ENCODE assay signal across 17 cellular contexts in genomic region chr11:92834296-92835020, GRCh38.
DNase-seq lines count a peak whose midpoint lies in the region; ATAC-seq, FAIRE-seq and TF ChIP-seq lines count a peak whose summit lies in the region.
"Had no signal": no experiment of that assay in that cellular context is flagged by ENCODE, and none has a peak within 500 bp of the region (broad histone marks: within the 10 kb centered on the region; RNA-seq: fewer than 3 reads in every experiment).

No MANE protein-coding gene starts in this region.

- H2AFZ ChIP-seq in SK-N-SH (ENCODE audit: low read depth) (no peak overlapping the region), IMR-90 (replicated peaks; ENCODE audit: low read length, poor library complexity) (no peak overlapping the region), astrocyte (ENCODE audit: low read depth, low read length) (no peak overlapping the region), fibroblast of lung (ENCODE audit: low read length) (no peak overlapping the region)
- H2AFZ ChIP-seq: GM23248 had no signal

- WGBS in SK-N-SH (ENCODE audit: low lambda C conversion rate) = 22% methylated on average over 3 of the region's 3 CpGs
- WGBS in IMR-90 (ENCODE audit: extremely low coverage in 2 of 2, insufficient read length in 1 of 2), 2 experiments = no CpG with 5 or more reads among the region's 3 CpGs

- no peak overlapping the region for H2BK5ac ChIP-seq in IMR-90 (ENCODE audit: low read depth, low read length, poor library complexity, severe bottlenecking)

- no peak overlapping the region for H3K27ac Mint-ChIP-seq in astrocyte (ENCODE audit: unreplicated experiment)
- H3K27ac Mint-ChIP-seq: CD4-positive, CD25-positive, alpha-beta regulatory T cell had no signal

- no peak overlapping the region for H3K23ac ChIP-seq in IMR-90 (ENCODE audit: low read depth, low read length)

- no peak overlapping the region for H3K4me3 Mint-ChIP-seq in astrocyte (ENCODE audit: unreplicated experiment)
- H3K4me3 Mint-ChIP-seq: CD4-positive, CD25-positive, alpha-beta regulatory T cell had no signal

- peaks cover 8% of the 10 kb centered on the region for H3K4me1 Mint-ChIP-seq in astrocyte (ENCODE audit: low read depth, unreplicated experiment)
- H3K4me1 Mint-ChIP-seq: CD4-positive, CD25-positive, alpha-beta regulatory T cell had no signal

- POLR2A ChIA-PET in SK-N-SH (lab: Yijun Ruan, JAX) (no interaction called here), IMR-90 (lab: Charles Lee; ENCODE audit: unreplicated experiment) (no interaction called here)

- no peak overlapping the region for H3K9ac ChIP-seq in SK-N-SH
- no peak overlapping the region for H3K9ac ChIP-seq in IMR-90 (ENCODE audit: low read depth, low read length)
- H3K9ac ChIP-seq in astrocyte (ENCODE audit: low read length) = no peak overlapping the region
- H3K9ac ChIP-seq in fibroblast of lung (ENCODE audit: insufficient read depth, low read length) = no peak overlapping the region
- H3K9ac ChIP-seq: BLaER1, GM23248 had no signal

- TF ChIP-seq EP300 in SK-N-SH (IDR thresholded peaks at IDR 0.05; ENCODE audit: borderline replicate concordance in 1 of 2, low read depth in 1 of 2, low read length in 1 of 2) = no peak

- H2AK9ac ChIP-seq in IMR-90 (replicated peaks; ENCODE audit: low read depth, low read length, poor library complexity) = no peak overlapping the region

- FAIRE-seq in astrocyte (lab: Jason Lieb, UNC) = peak; percentile 9
- FAIRE-seq: GM12878, H54 had no signal

- DNase-seq in SK-N-SH (no peak), IMR-90 (no peak), astrocyte (ENCODE audit: low read depth) (no peak), fibroblast of lung (ENCODE audit: low read depth in 2 of 2) (no peak), HuH-7.5 (ENCODE audit: low spot score) (no peak), C1 segment of cervical spinal cord (lab: John Stamatoyannopoulos, UW) (no peak)
- no peak for DNase-seq in stimulated activated naive CD8-positive, alpha-beta T cell treated with anti-CD3 and anti-CD28 coated beads, Interleukin-15, Interleukin-2, amounts not matched to agents 100 U/mL and 50 U/mL, for 24 hours
- DNase-seq: 8988T; AML-193; CD4-positive, CD25-positive, alpha-beta regulatory T cell; DMS53; GM23248 had no signal

- H4K20me1 ChIP-seq in SK-N-SH (ENCODE audit: insufficient read depth) (no peaks in the 10 kb centered on the region), IMR-90 (ENCODE audit: insufficient read depth, low read length) (no peaks in the 10 kb centered on the region), astrocyte (ENCODE audit: insufficient read depth, low read length) (no peaks in the 10 kb centered on the region), fibroblast of lung (ENCODE audit: control insufficient read depth, extremely low read depth, insufficient read depth, low read length) (no peaks in the 10 kb centered on the region)
- H4K20me1 ChIP-seq: BLaER1 had no signal

- no peak overlapping the region for H3K56ac ChIP-seq in IMR-90 (ENCODE audit: extremely low read depth, insufficient read depth, low read length)

- H3K27me3 ChIP-seq in SK-N-SH (ENCODE audit: insufficient read depth) (no peaks in the 10 kb centered on the region), IMR-90 (ENCODE audit: control insufficient read depth, insufficient read depth, low read length) (no peaks in the 10 kb centered on the region; the same call in 1 of the 2 replicates), astrocyte (ENCODE audit: insufficient read depth, low read length) (no peaks in the 10 kb centered on the region), fibroblast of lung (ENCODE audit: control insufficient read depth, insufficient read depth, low read length) (no peaks in the 10 kb centered on the region)
- H3K27me3 ChIP-seq: BLaER1 had no signal

- no TSS peak for BruUV-seq in IMR-90 (replicated peaks; lab: Mats Ljungman, UMichigan)

- H4K5ac ChIP-seq in IMR-90 (ENCODE audit: low read depth, low read length) = no peak overlapping the region

- H3K79me1 ChIP-seq in IMR-90 (ENCODE audit: low read depth in 1 of 2, low read length in 2 of 2) = no peaks in the 10 kb centered on the region

- H3K4ac ChIP-seq in IMR-90 (ENCODE audit: low read depth, low read length) = no peak overlapping the region

- no peak overlapping the region for H2AK5ac ChIP-seq in IMR-90 (ENCODE audit: low read depth, low read length)

- TF ChIP-seq CTCF in SK-N-SH (IDR thresholded peaks at IDR 0.05) = no peak
- no peak for TF ChIP-seq CTCF in IMR-90 (conservative IDR thresholded peaks at IDR 0.05; ENCODE audit: low read depth, low read length)
- TF ChIP-seq CTCF in astrocyte (IDR thresholded peaks at IDR 0.05; ENCODE audit: insufficient read depth, low read depth, low read length) = no peak
- no peak for TF ChIP-seq CTCF in fibroblast of lung (conservative IDR thresholded peaks at IDR 0.05 in 1 of 2, IDR thresholded peaks at IDR 0.05 in 1 of 2; ENCODE audit: low read depth in 1 of 2, low read length in 2 of 2)

- TF ChIP-seq RAD21 in SK-N-SH (IDR thresholded peaks at IDR 0.05; ENCODE audit: low read length) (no peak), IMR-90 (IDR thresholded peaks at IDR 0.05; ENCODE audit: low read length) (no peak)

- no peak overlapping the region for H4K8ac ChIP-seq in IMR-90 (ENCODE audit: low read depth in 2 of 2, low read length in 2 of 2)

- H4K91ac ChIP-seq in IMR-90 (ENCODE audit: insufficient read depth, low read depth, low read length) = no peak overlapping the region

- TF ChIP-seq POLR2A in IMR-90 (IDR thresholded peaks at IDR 0.05; ENCODE audit: low read depth, low read length) = no peak

- H3K9me1 ChIP-seq in IMR-90 (ENCODE audit: insufficient read depth, low read length) = no peaks in the 10 kb centered on the region

- H3K4me1 ChIP-seq in SK-N-SH (ENCODE audit: control insufficient read depth in 1 of 2, insufficient read depth in 2 of 2, low read depth in 1 of 2, low read length in 1 of 2) (peaks cover 0 to 12% of the 10 kb centered on the region in 2 experiments; a peak in 2 of 4 replicates), IMR-90 (ENCODE audit: control insufficient read depth, insufficient read depth, low read length) (no peaks in the 10 kb centered on the region), astrocyte (ENCODE audit: insufficient read depth, low read length) (no peaks in the 10 kb centered on the region), fibroblast of lung (ENCODE audit: control insufficient read depth, extremely low read depth, insufficient read depth, low read length) (no peaks in the 10 kb centered on the region)
- H3K4me1 ChIP-seq: BLaER1 had no signal

- H3K27ac ChIP-seq in SK-N-SH (ENCODE audit: low read depth in 2 of 2, low read length in 1 of 2) = no peak overlapping the region
- no peak overlapping the region for H3K27ac ChIP-seq in IMR-90 (ENCODE audit: insufficient read depth, low read length)
- no peak overlapping the region for H3K27ac ChIP-seq in astrocyte (ENCODE audit: low read depth, low read length)
- no peak overlapping the region for H3K27ac ChIP-seq in fibroblast of lung (ENCODE audit: insufficient read depth, low read length)
- H3K27ac ChIP-seq: BLaER1, GM23248 had no signal

- H3F3A ChIP-seq in SK-N-SH (replicated peaks; ENCODE audit: insufficient read depth) = no peaks in the 10 kb centered on the region

- no peak overlapping the region for H2BK15ac ChIP-seq in IMR-90 (ENCODE audit: low read depth, low read length)

- H3K4me3 ChIP-seq in SK-N-SH (ENCODE audit: low read depth in 2 of 2, low read length in 1 of 2) = no peak overlapping the region
- no peak overlapping the region for H3K4me3 ChIP-seq in IMR-90 (ENCODE audit: insufficient read depth, low read depth, low read length)
- no peak overlapping the region for H3K4me3 ChIP-seq in astrocyte (ENCODE audit: insufficient read depth, low read depth, low read length)
- H3K4me3 ChIP-seq in fibroblast of lung (replicated peaks in 1 of 4; ENCODE audit: control extremely low read depth in 1 of 4, insufficient read depth in 1 of 4, low read depth in 3 of 4, low read length in 4 of 4) = no peak overlapping the region
- H3K4me3 ChIP-seq: BLaER1, GM12878, GM23248 had no signal

- in situ Hi-C loops in IMR-90 (cut with MboI; ENCODE audit: low sequenced_read_pairs) = no loop called here

- H3K36me3 ChIP-seq in SK-N-SH (replicated peaks in 1 of 2; ENCODE audit: control insufficient read depth in 1 of 2, insufficient read depth in 2 of 2, low read length in 1 of 2) (no peaks in the 10 kb centered on the region), IMR-90 (ENCODE audit: control insufficient read depth, insufficient read depth, low read length) (no peaks in the 10 kb centered on the region), astrocyte (ENCODE audit: insufficient read depth, low read length) (no peaks in the 10 kb centered on the region), fibroblast of lung (ENCODE audit: control insufficient read depth, insufficient read depth, low read length) (no peaks in the 10 kb centered on the region)
- H3K36me3 ChIP-seq: BLaER1 had no signal

- no peaks in the 10 kb centered on the region for H3K9me3 ChIP-seq in SK-N-SH
- no peaks in the 10 kb centered on the region for H3K9me3 ChIP-seq in IMR-90 (ENCODE audit: control insufficient read depth, insufficient read depth, low read length)
- H3K9me3 ChIP-seq in astrocyte (ENCODE audit: insufficient read depth, low read depth, low read length) = no peaks in the 10 kb centered on the region
- no peaks in the 10 kb centered on the region for H3K9me3 ChIP-seq in fibroblast of lung (ENCODE audit: control insufficient read depth, insufficient read depth, low read depth, low read length)
- H3K9me3 ChIP-seq: BLaER1 had no signal

- no peak for ATAC-seq in SK-N-SH treated with all-trans-retinoic acid at 6 μM for 48 hours
- no peak for ATAC-seq in IMR-90 (ENCODE audit: low read depth)
- ATAC-seq in stimulated activated naive CD8-positive, alpha-beta T cell treated with anti-CD3 and anti-CD28 coated beads, Interleukin-15, Interleukin-2, amounts not matched to agents 100 U/mL and 50 U/mL, for 24 hours = no peak
- ATAC-seq: GM12878, HCT116 had no signal

- H3K9me2 ChIP-seq in SK-N-SH = no peaks in the 10 kb centered on the region

- no peak overlapping the region for H2BK20ac ChIP-seq in IMR-90 (ENCODE audit: low read depth, low read length)

- dilution Hi-C loops in IMR-90 (cut with HindIII; ENCODE audit: low sequenced_read_pairs, unreplicated experiment) = no loop called here

- no peak overlapping the region for H3K18ac ChIP-seq in IMR-90 (ENCODE audit: low read depth, low read length)

- no peak overlapping the region for H3K14ac ChIP-seq in IMR-90 (replicated peaks; ENCODE audit: low read depth, low read length)

- no peak overlapping the region for H3K4me2 ChIP-seq in SK-N-SH
- H3K4me2 ChIP-seq in IMR-90 (ENCODE audit: low read depth, low read length) = no peak overlapping the region
- no peak overlapping the region for H3K4me2 ChIP-seq in astrocyte (ENCODE audit: low read length)
- peak overlapping the region; percentile 8 for H3K4me2 ChIP-seq in fibroblast of lung (ENCODE audit: extremely low read depth, insufficient read depth, low read length)
- H3K4me2 ChIP-seq: BLaER1 had no signal

- H3K36me3 Mint-ChIP-seq in astrocyte (ENCODE audit: low read depth, unreplicated experiment) = peaks cover 20% of the 10 kb centered on the region
- H3K36me3 Mint-ChIP-seq: CD4-positive, CD25-positive, alpha-beta regulatory T cell had no signal

- intact Hi-C loops in IMR-90 (cut with micrococcal nuclease) = no loop called here

- peaks cover 2% of the 10 kb centered on the region for H3K9me3 Mint-ChIP-seq in astrocyte (ENCODE audit: unreplicated experiment)

- H3K79me2 ChIP-seq in SK-N-SH (ENCODE audit: insufficient read depth) = no peaks in the 10 kb centered on the region
- H3K79me2 ChIP-seq in astrocyte (ENCODE audit: insufficient read depth, low read length) = no peaks in the 10 kb centered on the region
- H3K79me2 ChIP-seq in fibroblast of lung (ENCODE audit: control insufficient read depth, insufficient read depth, low read length) = no peaks in the 10 kb centered on the region

- no peaks in the 10 kb centered on the region for H3K27me3 Mint-ChIP-seq in astrocyte (ENCODE audit: low read depth, unreplicated experiment)

- CTCF ChIA-PET in SK-N-SH (lab: Yijun Ruan, JAX) = no interaction called here
- CTCF ChIA-PET in IMR-90 (lab: Yijun Ruan, JAX) = no interaction called here

- no peak overlapping the region for H2BK120ac ChIP-seq in IMR-90 (ENCODE audit: low read depth, low read length)
